In the genomic region with DNA sequence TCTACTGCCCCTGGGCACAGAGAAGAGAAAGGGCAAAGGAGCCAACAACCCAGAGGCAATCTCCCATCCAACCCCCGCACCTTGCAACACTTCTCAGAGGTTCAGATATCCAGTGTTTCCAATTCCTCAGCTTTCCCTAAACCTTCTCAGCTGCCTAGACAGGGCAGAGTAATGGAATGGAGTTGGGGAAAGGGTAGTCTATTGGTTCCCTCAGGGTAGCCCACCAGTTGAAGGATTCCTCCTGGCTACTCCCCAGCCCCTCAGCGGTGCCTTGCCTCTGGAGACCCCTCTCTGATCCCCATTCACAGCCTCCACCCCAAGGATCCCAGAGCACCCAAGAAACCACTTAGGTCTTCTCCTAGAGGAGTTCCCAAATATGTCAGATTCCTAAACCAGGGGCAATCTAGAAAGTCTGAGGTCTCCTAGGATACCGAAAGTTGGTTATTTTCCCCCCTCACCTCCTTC, we compare ENCODE assay signal across 9 cellular contexts. TPM values are rescaled to one million over a fixed set of nuclear protein-coding genes. Genes with fewer than 3 reads are reported as not detected.
A peak's percentile ranks its signal among the peaks of the same experiment; 100 is the strongest.
DNase-seq lines count a peak whose midpoint lies in the region; ATAC-seq and TF ChIP-seq lines count a peak whose summit lies in the region.
"Had no signal": no experiment of that assay in that cellular context is flagged by ENCODE, and none has a peak within 500 bp of the region (broad histone marks: within the 10 kb centered on the region; RNA-seq: fewer than 3 reads in every experiment).

No MANE protein-coding gene starts in this region.

- H3K4me1 Mint-ChIP-seq in activated CD4-positive, alpha-beta T cell treated with anti-CD3 and anti-CD28 coated beads, Interleukin-2, amount 10 ng/mL, durations not matched to agents 24 days and 14 days = peaks cover 20% of the 10 kb centered on the region

- H3K27me3 Mint-ChIP-seq in activated CD4-positive, alpha-beta T cell treated with anti-CD3 and anti-CD28 coated beads, Interleukin-2, amount 10 ng/mL, durations not matched to agents 24 days and 14 days = peaks cover 72% of the 10 kb centered on the region

- no peak overlapping the region for H2BK120ac ChIP-seq in mesenchymal stem cell (ENCODE audit: low read depth, low read length)

- H4K91ac ChIP-seq in mesenchymal stem cell (ENCODE audit: low read length) = no peak overlapping the region

- H3K9ac ChIP-seq in mesenchymal stem cell (ENCODE audit: low read length) = peak overlapping the region; percentile 57

- H3K4me1 ChIP-seq in BE2C (peaks cover 17% of the 10 kb centered on the region), mesenchymal stem cell (ENCODE audit: control insufficient read depth, insufficient read depth, low read depth, low read length) (peaks cover 14% of the 10 kb centered on the region)

- no peak for ATAC-seq in GM21447 (IDR thresholded peaks at IDR 0.05; ENCODE audit: unreplicated experiment)

- DNase-seq in BE2C (no peak), WERI-Rb-1 (no peak), mesenchymal stem cell (no peak), C1 segment of cervical spinal cord (lab: John Stamatoyannopoulos, UW) (no peak)
- no peak for DNase-seq in activated CD4-positive, alpha-beta T cell treated with anti-CD3 and anti-CD28 coated beads, Interleukin-2, amount 10 ng/mL, durations not matched to agents 24 days and 14 days
- DNase-seq: NK-92 treated with Interleukin-12 subunit alpha and Interleukin-12 subunit beta, amount 100 ng/mL, for 24 hours had no signal

- H3K27ac ChIP-seq in WERI-Rb-1 (no peak overlapping the region), mesenchymal stem cell (ENCODE audit: low read length, poor library complexity, severe bottlenecking) (no peak overlapping the region)

- H3K36me3 ChIP-seq in BE2C (no peaks in the 10 kb centered on the region), WERI-Rb-1 (no peaks in the 10 kb centered on the region), mesenchymal stem cell (ENCODE audit: control insufficient read depth in 1 of 2, insufficient read depth in 2 of 2, low read depth in 1 of 2, low read length in 2 of 2) (no peaks in the 10 kb centered on the region)

- H3K23ac ChIP-seq in mesenchymal stem cell (ENCODE audit: low read length in 2 of 2) = no peak overlapping the region

- H3K14ac ChIP-seq in mesenchymal stem cell (ENCODE audit: low read length in 2 of 2) = no peak overlapping the region

- 50% methylated on average over 1 of the region's 3 CpGs for WGBS in mesenchymal stem cell

- peak overlapping the region; percentile 67 for H3K4me2 ChIP-seq in mesenchymal stem cell (ENCODE audit: low read length, poor library complexity, severe bottlenecking)

- H2BK15ac ChIP-seq in mesenchymal stem cell (ENCODE audit: low read depth, poor library complexity, severe bottlenecking) = no peak overlapping the region

- H3K36me3 Mint-ChIP-seq in activated CD4-positive, alpha-beta T cell treated with anti-CD3 and anti-CD28 coated beads, Interleukin-2, amount 10 ng/mL, durations not matched to agents 24 days and 14 days (ENCODE audit: low read depth) = no peaks in the 10 kb centered on the region

- H3K9me3 ChIP-seq in BE2C (no peaks in the 10 kb centered on the region), WERI-Rb-1 (ENCODE audit: severe bottlenecking) (no peaks in the 10 kb centered on the region), mesenchymal stem cell (ENCODE audit: control insufficient read depth, low read length) (no peaks in the 10 kb centered on the region)

- H2AFZ ChIP-seq in mesenchymal stem cell (ENCODE audit: low read depth, low read length) = no peak overlapping the region

- H3K4ac ChIP-seq in mesenchymal stem cell (ENCODE audit: low read depth in 1 of 2, low read length in 2 of 2) = no peak overlapping the region

- no peak overlapping the region for H2BK12ac ChIP-seq in mesenchymal stem cell (ENCODE audit: low read length in 2 of 2)

- no peaks in the 10 kb centered on the region for H3K79me1 ChIP-seq in mesenchymal stem cell (replicated peaks; ENCODE audit: low read length, poor library complexity, severe bottlenecking)

- H2AK5ac ChIP-seq in mesenchymal stem cell (ENCODE audit: low read length, severe bottlenecking) = no peak overlapping the region

- H2BK5ac ChIP-seq in mesenchymal stem cell (ENCODE audit: low read depth, low read length, poor library complexity, severe bottlenecking) = no peak overlapping the region

- intact Hi-C loops in activated CD4-positive, alpha-beta T cell treated with anti-CD3 and anti-CD28 coated beads, Interleukin-2, amount 10 ng/mL, durations not matched to agents 24 days and 14 days (cut with micrococcal nuclease) = no loop called here

- no peak overlapping the region for H3K4me3 Mint-ChIP-seq in activated CD4-positive, alpha-beta T cell treated with anti-CD3 and anti-CD28 coated beads, Interleukin-2, amount 10 ng/mL, durations not matched to agents 24 days and 14 days

- TF ChIP-seq CTCF in BE2C (IDR thresholded peaks at IDR 0.05; ENCODE audit: low read depth, low read length) (no peak), WERI-Rb-1 (IDR thresholded peaks at IDR 0.05; ENCODE audit: low read depth, low read length) (no peak)

- H3K4me3 ChIP-seq in BE2C (ENCODE audit: low read depth, low read length) (peak overlapping the region; percentile 36; the same call in 1 of the 2 replicates), WERI-Rb-1 (ENCODE audit: low read depth, low read length) (peak overlapping the region; percentile 25; the same call in 1 of the 2 replicates), mesenchymal stem cell (ENCODE audit: insufficient read depth in 1 of 2, low read depth in 1 of 2, low read length in 2 of 2) (peak overlapping the region in 1 of 2 experiments; percentile 63)

- H4K8ac ChIP-seq in mesenchymal stem cell (ENCODE audit: low read length) = no peak overlapping the region

- no peaks in the 10 kb centered on the region for H3K9me3 Mint-ChIP-seq in activated CD4-positive, alpha-beta T cell treated with anti-CD3 and anti-CD28 coated beads, Interleukin-2, amount 10 ng/mL, durations not matched to agents 24 days and 14 days

- H3K18ac ChIP-seq in mesenchymal stem cell (ENCODE audit: low read depth in 1 of 2, low read length in 2 of 2) = no peak overlapping the region

- H3K27ac Mint-ChIP-seq in activated CD4-positive, alpha-beta T cell treated with anti-CD3 and anti-CD28 coated beads, Interleukin-2, amount 10 ng/mL, durations not matched to agents 24 days and 14 days = no peak overlapping the region

- H3K27me3 ChIP-seq in BE2C (no peaks in the 10 kb centered on the region), WERI-Rb-1 (ENCODE audit: insufficient read depth, low read depth, severe bottlenecking) (no peaks in the 10 kb centered on the region), mesenchymal stem cell (ENCODE audit: control insufficient read depth in 1 of 2, insufficient read depth in 1 of 2, low read length in 2 of 2) (peaks cover 18 to 41% of the 10 kb centered on the region in 2 experiments)

RNA-seq across cellular contexts. Expression of a gene that starts 0.5 kb away (rescaled TPM):
- polyA plus RNA-seq in BE2C (2012; ENCODE audit: insufficient read depth, insufficient read length, low read depth) = 0.97 TPM
- polyA plus RNA-seq in mesenchymal stem cell (2013, experiment 1 of 2) = 0.12 TPM
- polyA plus RNA-seq in mesenchymal stem cell (2013, experiment 2 of 2) = 0.10 TPM
- total RNA-seq in activated CD4-positive, alpha-beta T cell treated with anti-CD3 and anti-CD28 coated beads, Interleukin-2, amount 10 ng/mL, durations not matched to agents 24 days and 14 days = not detected in 2 replicates
- total RNA-seq: activated CD8-positive, alpha-beta memory T cell treated with anti-CD3 and anti-CD28 coated beads for 36 hours; dermis blood vessel endothelial cell had no signal

RNA-seq across cellular contexts. Expression of a gene that starts 19.8 kb away (rescaled TPM):
- polyA plus RNA-seq in BE2C (2012; ENCODE audit: insufficient read depth, insufficient read length, low read depth) = 1,163 TPM
- 983 TPM for polyA plus RNA-seq in mesenchymal stem cell (2013, experiment 1 of 2)
- 943 TPM for polyA plus RNA-seq in mesenchymal stem cell (2013, experiment 2 of 2)
- total RNA-seq in activated CD4-positive, alpha-beta T cell treated with anti-CD3 and anti-CD28 coated beads, Interleukin-2, amount 10 ng/mL, durations not matched to agents 24 days and 14 days = 1,861 and 1,892 TPM in 2 replicates

RNA-seq across cellular contexts. Expression of a gene that starts 20.4 kb away (rescaled TPM):
- polyA plus RNA-seq in BE2C (2012; ENCODE audit: insufficient read depth, insufficient read length, low read depth) = 30.1 TPM
- 34.7 TPM for polyA plus RNA-seq in mesenchymal stem cell (2013, experiment 1 of 2)
- polyA plus RNA-seq in mesenchymal stem cell (2013, experiment 2 of 2) = 34.1 TPM
- total RNA-seq in activated CD4-positive, alpha-beta T cell treated with anti-CD3 and anti-CD28 coated beads, Interleukin-2, amount 10 ng/mL, durations not matched to agents 24 days and 14 days = 108 and 113 TPM in 2 replicates

RNA-seq across cellular contexts. Expression of a gene that starts 24.6 kb away (rescaled TPM):
- polyA plus RNA-seq in BE2C (2012; ENCODE audit: insufficient read depth, insufficient read length, low read depth) = 156 TPM
- 182 TPM for polyA plus RNA-seq in mesenchymal stem cell (2013, experiment 1 of 2)
- 182 TPM for polyA plus RNA-seq in mesenchymal stem cell (2013, experiment 2 of 2)
- total RNA-seq in activated CD4-positive, alpha-beta T cell treated with anti-CD3 and anti-CD28 coated beads, Interleukin-2, amount 10 ng/mL, durations not matched to agents 24 days and 14 days = 116 and 121 TPM in 2 replicates
